ENCODE assay signal across 17 cellular contexts in the genomic region with DNA sequence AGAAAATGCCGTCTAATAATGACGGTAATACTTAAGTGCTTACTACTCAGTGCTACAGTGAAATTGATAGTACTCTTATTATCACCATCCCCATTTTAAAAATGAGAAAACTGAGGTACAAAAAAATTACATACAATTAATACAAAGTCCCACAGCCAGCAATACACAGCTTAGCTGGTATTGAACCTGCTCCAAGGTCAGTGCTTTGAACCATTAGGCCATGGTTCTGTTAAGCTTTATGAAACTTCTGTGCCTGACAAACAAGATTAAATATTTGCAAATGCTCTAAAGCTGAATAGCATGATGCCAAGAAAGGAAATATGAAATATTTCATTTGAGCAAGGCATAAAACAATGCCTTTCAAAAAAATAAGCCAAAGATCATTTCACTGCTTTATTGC.
DNase-seq lines count a peak whose midpoint lies in the region; ATAC-seq lines count a peak whose summit lies in the region.
"Had no signal": no experiment of that assay in that cellular context is flagged by ENCODE, and none has a peak within 500 bp of the region (broad histone marks: within the 10 kb centered on the region; RNA-seq: fewer than 3 reads in every experiment).

No MANE protein-coding gene starts in this region.

- H3K4me2 ChIP-seq in mesendoderm (ENCODE audit: low read length) = no peak overlapping the region

- peak overlapping the region; percentile 76 for H4K8ac ChIP-seq in mesendoderm (ENCODE audit: low read depth, low read length)

- no peaks in the 10 kb centered on the region for H3K79me2 ChIP-seq in mesendoderm (ENCODE audit: control insufficient read depth, insufficient read depth, low read length)

- WGBS in mesendoderm (ENCODE audit: extremely low coverage, insufficient coverage, low lambda C conversion rate) = no CpG with 5 or more reads among the region's 2 CpGs

- no peak overlapping the region for H2BK15ac ChIP-seq in mesendoderm (replicated peaks; ENCODE audit: low read depth)

- H3K56ac ChIP-seq in mesendoderm (ENCODE audit: low read length) = no peak overlapping the region

- H3K23ac ChIP-seq in mesendoderm (ENCODE audit: low read length) = no peak overlapping the region

- DNase-seq in NCI-H69 (lab: John Stamatoyannopoulos, UW) (peak; percentile 51), left lobe of liver (ENCODE audit: low spot score) (no peak), mesendoderm (no peak), NCI-H2171 treated with DMSO at 0.1 percent for 48 hours (lab: John Stamatoyannopoulos, UW) (no peak), CD1c-positive myeloid dendritic cell (ENCODE audit: extremely low spot score) (no peak)
- DNase-seq: ACHN; C1 segment of cervical spinal cord; CD4-positive, alpha-beta T cell; DMS79 treated with DMSO at 0.1 percent for 48 hours; GF-D8; GOT3; H7; HFFc6 had no signal

- H3K4ac ChIP-seq in mesendoderm (ENCODE audit: low read depth, low read length) = no peak overlapping the region

- no peaks in the 10 kb centered on the region for H3K27me3 ChIP-seq in mesendoderm (ENCODE audit: insufficient read depth, low read length, poor library complexity)
- H3K27me3 ChIP-seq: BE2C had no signal

- H3K9ac ChIP-seq in mesendoderm (ENCODE audit: low read length) = no peak overlapping the region

- no peak overlapping the region for H2AK5ac ChIP-seq in mesendoderm (ENCODE audit: low read length)

- no peaks in the 10 kb centered on the region for H3K36me3 ChIP-seq in mesendoderm (ENCODE audit: control insufficient read depth, insufficient read depth, low read length)
- H3K36me3 ChIP-seq: BE2C had no signal

- no peak overlapping the region for H2BK120ac ChIP-seq in mesendoderm (ENCODE audit: low read depth, low read length)

- H3K27ac ChIP-seq in mesendoderm (ENCODE audit: low read depth, low read length) = no peak overlapping the region

- no peaks in the 10 kb centered on the region for H3K79me1 ChIP-seq in mesendoderm (ENCODE audit: low read length)

- H3K18ac ChIP-seq in mesendoderm (ENCODE audit: low read length) = no peak overlapping the region

- no peak overlapping the region for H2BK5ac ChIP-seq in mesendoderm (ENCODE audit: low read length)

- no peak overlapping the region for H3K4me3 ChIP-seq in mesendoderm (ENCODE audit: low read length)
- H3K4me3 ChIP-seq: GM12878 had no signal

- peaks cover 9% of the 10 kb centered on the region for H3K4me1 ChIP-seq in mesendoderm (ENCODE audit: control insufficient read depth, low read depth, low read length)

- no peak overlapping the region for H4K5ac ChIP-seq in mesendoderm (ENCODE audit: low read length)

- ATAC-seq in left lobe of liver (peak; percentile 62), HG03457 (IDR thresholded peaks at IDR 0.05; ENCODE audit: unreplicated experiment) (no peak)
- ATAC-seq: HCT116 had no signal
